In the genomic region with DNA sequence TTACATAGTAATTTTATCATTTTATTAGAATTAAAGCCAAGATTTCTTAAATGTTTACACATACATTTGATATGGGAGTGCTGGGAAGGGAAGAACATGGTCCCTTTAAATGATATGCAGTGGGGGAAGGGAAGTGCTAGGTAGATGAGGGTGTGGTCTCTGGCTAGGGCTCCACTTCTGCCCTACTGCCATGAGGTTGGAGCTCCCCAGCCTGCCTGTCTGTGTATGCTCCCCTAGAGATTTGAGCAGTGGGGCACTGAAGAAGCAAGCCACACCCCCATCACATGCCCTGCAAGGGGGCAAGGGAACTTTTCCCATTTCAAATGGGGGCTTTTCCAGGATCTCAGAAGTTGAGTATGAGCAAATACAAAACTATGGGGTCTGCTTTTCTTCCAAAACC, we compare ENCODE assay signal across 1 cellular context.
TF ChIP-seq lines count a peak whose summit lies in the region.

No MANE protein-coding gene starts in this region.

TF ChIP-seq in GM23338, 12 proteins besides CTCF, POLR2A, EP300 and RAD21 (continued from another document):
- TF ChIP-seq, protein P1, sequence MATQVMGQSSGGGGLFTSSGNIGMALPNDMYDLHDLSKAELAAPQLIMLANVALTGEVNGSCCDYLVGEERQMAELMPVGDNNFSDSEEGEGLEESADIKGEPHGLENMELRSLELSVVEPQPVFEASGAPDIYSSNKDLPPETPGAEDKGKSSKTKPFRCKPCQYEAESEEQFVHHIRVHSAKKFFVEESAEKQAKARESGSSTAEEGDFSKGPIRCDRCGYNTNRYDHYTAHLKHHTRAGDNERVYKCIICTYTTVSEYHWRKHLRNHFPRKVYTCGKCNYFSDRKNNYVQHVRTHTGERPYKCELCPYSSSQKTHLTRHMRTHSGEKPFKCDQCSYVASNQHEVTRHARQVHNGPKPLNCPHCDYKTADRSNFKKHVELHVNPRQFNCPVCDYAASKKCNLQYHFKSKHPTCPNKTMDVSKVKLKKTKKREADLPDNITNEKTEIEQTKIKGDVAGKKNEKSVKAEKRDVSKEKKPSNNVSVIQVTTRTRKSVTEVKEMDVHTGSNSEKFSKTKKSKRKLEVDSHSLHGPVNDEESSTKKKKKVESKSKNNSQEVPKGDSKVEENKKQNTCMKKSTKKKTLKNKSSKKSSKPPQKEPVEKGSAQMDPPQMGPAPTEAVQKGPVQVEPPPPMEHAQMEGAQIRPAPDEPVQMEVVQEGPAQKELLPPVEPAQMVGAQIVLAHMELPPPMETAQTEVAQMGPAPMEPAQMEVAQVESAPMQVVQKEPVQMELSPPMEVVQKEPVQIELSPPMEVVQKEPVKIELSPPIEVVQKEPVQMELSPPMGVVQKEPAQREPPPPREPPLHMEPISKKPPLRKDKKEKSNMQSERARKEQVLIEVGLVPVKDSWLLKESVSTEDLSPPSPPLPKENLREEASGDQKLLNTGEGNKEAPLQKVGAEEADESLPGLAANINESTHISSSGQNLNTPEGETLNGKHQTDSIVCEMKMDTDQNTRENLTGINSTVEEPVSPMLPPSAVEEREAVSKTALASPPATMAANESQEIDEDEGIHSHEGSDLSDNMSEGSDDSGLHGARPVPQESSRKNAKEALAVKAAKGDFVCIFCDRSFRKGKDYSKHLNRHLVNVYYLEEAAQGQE (IDR thresholded peaks at IDR 0.05; ENCODE audit: unreplicated experiment): no peak
- TF ChIP-seq CREB1 (CRISPR knock-in tag; IDR thresholded peaks at IDR 0.05; ENCODE audit: low read depth) (no peak), POLR2AphosphoS5 (IDR thresholded peaks at IDR 0.05; ENCODE audit: low read depth) (no peak), JUNB (IDR thresholded peaks at IDR 0.05; ENCODE audit: unreplicated experiment) (no peak), EZH2phosphoT487 (IDR thresholded peaks at IDR 0.05; ENCODE audit: unreplicated experiment) (no peak), EZH2 (IDR thresholded peaks at IDR 0.05; ENCODE audit: low read depth, unreplicated experiment) (no peak), ZNF114 (CRISPR knock-in tag; IDR thresholded peaks at IDR 0.05) (no peak)
- TF ChIP-seq, protein P2, sequence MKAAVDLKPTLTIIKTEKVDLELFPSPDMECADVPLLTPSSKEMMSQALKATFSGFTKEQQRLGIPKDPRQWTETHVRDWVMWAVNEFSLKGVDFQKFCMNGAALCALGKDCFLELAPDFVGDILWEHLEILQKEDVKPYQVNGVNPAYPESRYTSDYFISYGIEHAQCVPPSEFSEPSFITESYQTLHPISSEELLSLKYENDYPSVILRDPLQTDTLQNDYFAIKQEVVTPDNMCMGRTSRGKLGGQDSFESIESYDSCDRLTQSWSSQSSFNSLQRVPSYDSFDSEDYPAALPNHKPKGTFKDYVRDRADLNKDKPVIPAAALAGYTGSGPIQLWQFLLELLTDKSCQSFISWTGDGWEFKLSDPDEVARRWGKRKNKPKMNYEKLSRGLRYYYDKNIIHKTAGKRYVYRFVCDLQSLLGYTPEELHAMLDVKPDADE (IDR thresholded peaks at IDR 0.05): no peak
- TF ChIP-seq, protein P3, sequence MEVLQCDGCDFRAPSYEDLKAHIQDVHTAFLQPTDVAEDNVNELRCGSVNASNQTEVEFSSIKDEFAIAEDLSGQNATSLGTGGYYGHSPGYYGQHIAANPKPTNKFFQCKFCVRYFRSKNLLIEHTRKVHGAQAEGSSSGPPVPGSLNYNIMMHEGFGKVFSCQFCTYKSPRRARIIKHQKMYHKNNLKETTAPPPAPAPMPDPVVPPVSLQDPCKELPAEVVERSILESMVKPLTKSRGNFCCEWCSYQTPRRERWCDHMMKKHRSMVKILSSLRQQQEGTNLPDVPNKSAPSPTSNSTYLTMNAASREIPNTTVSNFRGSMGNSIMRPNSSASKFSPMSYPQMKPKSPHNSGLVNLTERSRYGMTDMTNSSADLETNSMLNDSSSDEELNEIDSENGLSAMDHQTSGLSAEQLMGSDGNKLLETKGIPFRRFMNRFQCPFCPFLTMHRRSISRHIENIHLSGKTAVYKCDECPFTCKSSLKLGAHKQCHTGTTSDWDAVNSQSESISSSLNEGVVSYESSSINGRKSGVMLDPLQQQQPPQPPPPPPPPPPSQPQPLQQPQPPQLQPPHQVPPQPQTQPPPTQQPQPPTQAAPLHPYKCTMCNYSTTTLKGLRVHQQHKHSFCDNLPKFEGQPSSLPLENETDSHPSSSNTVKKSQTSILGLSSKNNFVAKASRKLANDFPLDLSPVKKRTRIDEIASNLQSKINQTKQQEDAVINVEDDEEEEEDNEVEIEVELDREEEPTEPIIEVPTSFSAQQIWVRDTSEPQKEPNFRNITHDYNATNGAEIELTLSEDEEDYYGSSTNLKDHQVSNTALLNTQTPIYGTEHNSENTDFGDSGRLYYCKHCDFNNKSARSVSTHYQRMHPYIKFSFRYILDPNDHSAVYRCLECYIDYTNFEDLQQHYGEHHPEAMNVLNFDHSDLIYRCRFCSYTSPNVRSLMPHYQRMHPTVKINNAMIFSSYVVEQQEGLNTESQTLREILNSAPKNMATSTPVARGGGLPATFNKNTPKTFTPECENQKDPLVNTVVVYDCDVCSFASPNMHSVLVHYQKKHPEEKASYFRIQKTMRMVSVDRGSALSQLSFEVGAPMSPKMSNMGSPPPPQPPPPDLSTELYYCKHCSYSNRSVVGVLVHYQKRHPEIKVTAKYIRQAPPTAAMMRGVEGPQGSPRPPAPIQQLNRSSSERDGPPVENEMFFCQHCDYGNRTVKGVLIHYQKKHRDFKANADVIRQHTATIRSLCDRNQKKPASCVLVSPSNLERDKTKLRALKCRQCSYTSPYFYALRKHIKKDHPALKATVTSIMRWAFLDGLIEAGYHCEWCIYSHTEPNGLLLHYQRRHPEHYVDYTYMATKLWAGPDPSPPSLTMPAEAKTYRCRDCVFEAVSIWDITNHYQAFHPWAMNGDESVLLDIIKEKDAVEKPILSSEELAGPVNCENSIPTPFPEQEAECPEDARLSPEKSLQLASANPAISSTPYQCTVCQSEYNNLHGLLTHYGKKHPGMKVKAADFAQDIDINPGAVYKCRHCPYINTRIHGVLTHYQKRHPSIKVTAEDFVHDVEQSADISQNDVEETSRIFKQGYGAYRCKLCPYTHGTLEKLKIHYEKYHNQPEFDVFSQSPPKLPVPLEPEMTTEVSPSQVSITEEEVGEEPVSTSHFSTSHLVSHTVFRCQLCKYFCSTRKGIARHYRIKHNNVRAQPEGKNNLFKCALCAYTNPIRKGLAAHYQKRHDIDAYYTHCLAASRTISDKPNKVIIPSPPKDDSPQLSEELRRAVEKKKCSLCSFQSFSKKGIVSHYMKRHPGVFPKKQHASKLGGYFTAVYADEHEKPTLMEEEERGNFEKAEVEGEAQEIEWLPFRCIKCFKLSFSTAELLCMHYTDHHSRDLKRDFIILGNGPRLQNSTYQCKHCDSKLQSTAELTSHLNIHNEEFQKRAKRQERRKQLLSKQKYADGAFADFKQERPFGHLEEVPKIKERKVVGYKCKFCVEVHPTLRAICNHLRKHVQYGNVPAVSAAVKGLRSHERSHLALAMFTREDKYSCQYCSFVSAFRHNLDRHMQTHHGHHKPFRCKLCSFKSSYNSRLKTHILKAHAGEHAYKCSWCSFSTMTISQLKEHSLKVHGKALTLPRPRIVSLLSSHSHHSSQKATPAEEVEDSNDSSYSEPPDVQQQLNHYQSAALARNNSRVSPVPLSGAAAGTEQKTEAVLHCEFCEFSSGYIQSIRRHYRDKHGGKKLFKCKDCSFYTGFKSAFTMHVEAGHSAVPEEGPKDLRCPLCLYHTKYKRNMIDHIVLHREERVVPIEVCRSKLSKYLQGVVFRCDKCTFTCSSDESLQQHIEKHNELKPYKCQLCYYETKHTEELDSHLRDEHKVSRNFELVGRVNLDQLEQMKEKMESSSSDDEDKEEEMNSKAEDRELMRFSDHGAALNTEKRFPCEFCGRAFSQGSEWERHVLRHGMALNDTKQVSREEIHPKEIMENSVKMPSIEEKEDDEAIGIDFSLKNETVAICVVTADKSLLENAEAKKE (CRISPR knock-in tag; IDR thresholded peaks at IDR 0.05): no peak
TF ChIP-seq in GM23338: peak in this region for 0.
